Comparison of ENCODE assay signal across 9 cellular contexts in genomic region chr17:59362811-59363205, GRCh38. TPM values are rescaled to one million over a fixed set of nuclear protein-coding genes. Genes with fewer than 3 reads are reported as not detected.
DNase-seq lines count a peak whose midpoint lies in the region; ATAC-seq and TF ChIP-seq lines count a peak whose summit lies in the region.
"Had no signal": no experiment of that assay in that cellular context is flagged by ENCODE, and none has a peak within 500 bp of the region (broad histone marks: within the 10 kb centered on the region; RNA-seq: fewer than 3 reads in every experiment).

No MANE protein-coding gene starts in this region.

- peaks cover 30% of the 10 kb centered on the region for H3K79me2 ChIP-seq in SK-N-SH (ENCODE audit: insufficient read depth)

- H3K27ac Mint-ChIP-seq in activated B cell treated with CpG ODN at 0.5 μM for 24 hours: peak overlapping the region; percentile 87
- H3K27ac Mint-ChIP-seq in stimulated activated naive CD8-positive, alpha-beta T cell treated with anti-CD3 and anti-CD28 coated beads, Interleukin-15, amount 100 ng/mL, for 72 hours: peak overlapping the region in 1 of 2 donors; percentile 99

- CTCF ChIA-PET in SK-N-SH (lab: Yijun Ruan, JAX) (interaction anchor here (0.6 to 2.0 kb wide), 4 partner anchors 33 to 204 kb away, joined by 3 to 7 read pairs (median 5); no protein-coding TSS in a partner anchor), activated B cell treated with CpG ODN at 0.5 μM for 24 hours (lab: Charles Lee) (interaction anchor here (0.7 to 1.7 kb wide), 9 partner anchors 8 to 78 kb away, joined by 3 to 8 read pairs (median 3); no protein-coding TSS in a partner anchor)

- in situ Hi-C loops in GM13977 (cut with MboI; ENCODE audit: low pct_unique_long_range_greater_than_20kb, low sequenced_read_pairs, unreplicated experiment): no loop called here

- no peaks in the 10 kb centered on the region for H3K27me3 Mint-ChIP-seq in activated B cell treated with CpG ODN at 0.5 μM for 24 hours
- no peaks in the 10 kb centered on the region for H3K27me3 Mint-ChIP-seq in stimulated activated naive CD8-positive, alpha-beta T cell treated with anti-CD3 and anti-CD28 coated beads, Interleukin-15, amount 100 ng/mL, for 72 hours

- H3K36me3 Mint-ChIP-seq in activated B cell treated with CpG ODN at 0.5 μM for 24 hours (ENCODE audit: low read depth): peaks cover 8% of the 10 kb centered on the region

- intact Hi-C loops in activated B cell treated with CpG ODN at 0.5 μM for 24 hours (cut with micrococcal nuclease): loop anchor here (1.0 kb wide), 3 partner anchors 10 to 34 kb away; no protein-coding TSS in a partner anchor

- no peak overlapping the region for H2AFZ ChIP-seq in SK-N-SH (ENCODE audit: low read depth)

- H4K20me1 ChIP-seq in SK-N-SH (ENCODE audit: insufficient read depth): no peaks in the 10 kb centered on the region; the same call in 1 of the 2 replicates

- TF ChIP-seq POLR2A in gastroesophageal sphincter (IDR thresholded peaks at IDR 0.05): no peak

- TF ChIP-seq RAD21 in SK-N-SH (IDR thresholded peaks at IDR 0.05; ENCODE audit: low read length): no peak

- no peaks in the 10 kb centered on the region for H3K9me2 ChIP-seq in SK-N-SH

- H3K27me3 ChIP-seq in SK-N-SH (ENCODE audit: insufficient read depth) (no peaks in the 10 kb centered on the region), gastroesophageal sphincter (no peaks in the 10 kb centered on the region)

- POLR2A ChIA-PET in SK-N-SH (lab: Yijun Ruan, JAX) (no interaction called here), activated B cell treated with CpG ODN at 0.5 μM for 24 hours (lab: Charles Lee) (interaction anchor here (0.6 to 7.9 kb wide), 12 partner anchors 8 to 257 kb away, joined by 3 to 56 read pairs (median 4); partner anchors contain the start of gene YPEL2)

- H3K4me1 Mint-ChIP-seq in activated B cell treated with CpG ODN at 0.5 μM for 24 hours: peaks cover 85% of the 10 kb centered on the region
- peaks cover 99% of the 10 kb centered on the region for H3K4me1 Mint-ChIP-seq in stimulated activated naive CD8-positive, alpha-beta T cell treated with anti-CD3 and anti-CD28 coated beads, Interleukin-15, amount 100 ng/mL, for 72 hours

- H3K4me1 ChIP-seq in SK-N-SH (ENCODE audit: control insufficient read depth in 1 of 2, insufficient read depth in 2 of 2, low read depth in 1 of 2, low read length in 1 of 2) (peaks cover 42 to 52% of the 10 kb centered on the region in 2 experiments), gastroesophageal sphincter (peaks cover 22 to 100% (median 56%) of the 10 kb centered on the region in 3 donors)

- TF ChIP-seq EP300 in SK-N-SH (IDR thresholded peaks at IDR 0.05; ENCODE audit: borderline replicate concordance in 1 of 2, low read depth in 1 of 2, low read length in 1 of 2): no peak
- no peak for TF ChIP-seq EP300 in gastroesophageal sphincter (IDR thresholded peaks at IDR 0.05)

- H3K4me3 Mint-ChIP-seq in activated B cell treated with CpG ODN at 0.5 μM for 24 hours: peak overlapping the region; percentile 42
- H3K4me3 Mint-ChIP-seq in stimulated activated naive CD8-positive, alpha-beta T cell treated with anti-CD3 and anti-CD28 coated beads, Interleukin-15, amount 100 ng/mL, for 72 hours: peak overlapping the region; percentile 77 to 84

- no peak overlapping the region; a peak in 2 of 4 replicates for H3K4me3 ChIP-seq in SK-N-SH (ENCODE audit: low read depth in 2 of 2, low read length in 1 of 2)
- no peak overlapping the region for H3K4me3 ChIP-seq in gastroesophageal sphincter

- DNase-seq in SK-N-SH: no peak
- DNase-seq in activated B cell treated with CpG ODN at 0.5 μM for 24 hours: no peak
- no peak for DNase-seq in stimulated activated naive CD8-positive, alpha-beta T cell treated with anti-CD3 and anti-CD28 coated beads, Interleukin-15, amount 100 ng/mL, for 72 hours
- DNase-seq in germinal center (ENCODE audit: low spot score): no peak
- DNase-seq in GM13977 (ENCODE audit: low spot score): no peak
- DNase-seq in NCI-H1105 treated with DMSO at 0.1 percent for 48 hours (lab: John Stamatoyannopoulos, UW): no peak

- peak overlapping the region; percentile 74 for H3K4me2 ChIP-seq in SK-N-SH

- H3K9me3 Mint-ChIP-seq in activated B cell treated with CpG ODN at 0.5 μM for 24 hours: no peaks in the 10 kb centered on the region
- no peaks in the 10 kb centered on the region for H3K9me3 Mint-ChIP-seq in stimulated activated naive CD8-positive, alpha-beta T cell treated with anti-CD3 and anti-CD28 coated beads, Interleukin-15, amount 100 ng/mL, for 72 hours

- 76% methylated on average over 2 of the region's 2 CpGs for WGBS in SK-N-SH (ENCODE audit: low lambda C conversion rate)
- WGBS in gastroesophageal sphincter (ENCODE audit: low coverage in 1 of 2), 2 donors: 56% methylated on average over 2 of the region's 2 CpGs; no CpG with 5 or more reads in 1 of the 2 donors

- H3K9me3 ChIP-seq in SK-N-SH: no peaks in the 10 kb centered on the region
- H3K9me3 ChIP-seq in gastroesophageal sphincter: no peaks in the 10 kb centered on the region

- H3K9ac ChIP-seq in SK-N-SH: peak overlapping the region; percentile 38; the same call in 1 of the 2 replicates

- TF ChIP-seq CTCF in SK-N-SH (IDR thresholded peaks at IDR 0.05): no peak
- no peak for TF ChIP-seq CTCF in activated B cell treated with CpG ODN at 0.5 μM for 24 hours (IDR thresholded peaks at IDR 0.05)
- TF ChIP-seq CTCF in gastroesophageal sphincter (IDR thresholded peaks at IDR 0.05): no peak
- no peak for TF ChIP-seq CTCF in GM13977 (IDR thresholded peaks at IDR 0.05; ENCODE audit: extremely low read depth, insufficient read depth, missing control alignments)

- H3F3A ChIP-seq in SK-N-SH (replicated peaks; ENCODE audit: insufficient read depth): peaks cover 51% of the 10 kb centered on the region

- no peaks in the 10 kb centered on the region for H3K36me3 ChIP-seq in SK-N-SH (replicated peaks in 1 of 2; ENCODE audit: control insufficient read depth in 1 of 2, insufficient read depth in 2 of 2, low read length in 1 of 2)
- no peaks in the 10 kb centered on the region for H3K36me3 ChIP-seq in gastroesophageal sphincter

- H3K27ac ChIP-seq in SK-N-SH (ENCODE audit: low read depth in 2 of 2, low read length in 1 of 2) (peak overlapping the region; percentile 51 to 99), gastroesophageal sphincter (peak overlapping the region in 3 of 4 donors; percentile 65 to 69 (median 67))
- H3K27ac ChIP-seq: 22Rv1 had no signal

- ATAC-seq in SK-N-SH treated with all-trans-retinoic acid at 6 μM for 48 hours (no peak), activated B cell treated with CpG ODN at 0.5 μM for 24 hours (ENCODE audit: low read depth) (no peak), gastroesophageal sphincter (no peak)
- ATAC-seq in stimulated activated naive CD8-positive, alpha-beta T cell treated with anti-CD3 and anti-CD28 coated beads, Interleukin-15, amount 100 ng/mL, for 72 hours: no peak

TF ChIP-seq in SK-N-SH, 30 proteins besides CTCF, POLR2A, EP300 and RAD21 (continues in another document):
- TF ChIP-seq GABPA (IDR thresholded peaks at IDR 0.05; ENCODE audit: low read depth) (no peak), RFX5 (IDR thresholded peaks at IDR 0.05; ENCODE audit: low read length) (no peak)

TF ChIP-seq in SK-N-SH treated with all-trans-retinoic acid at 6 μM for 48 hours, 23 proteins besides CTCF, POLR2A, EP300 and RAD21:
- TF ChIP-seq, protein P1, sequence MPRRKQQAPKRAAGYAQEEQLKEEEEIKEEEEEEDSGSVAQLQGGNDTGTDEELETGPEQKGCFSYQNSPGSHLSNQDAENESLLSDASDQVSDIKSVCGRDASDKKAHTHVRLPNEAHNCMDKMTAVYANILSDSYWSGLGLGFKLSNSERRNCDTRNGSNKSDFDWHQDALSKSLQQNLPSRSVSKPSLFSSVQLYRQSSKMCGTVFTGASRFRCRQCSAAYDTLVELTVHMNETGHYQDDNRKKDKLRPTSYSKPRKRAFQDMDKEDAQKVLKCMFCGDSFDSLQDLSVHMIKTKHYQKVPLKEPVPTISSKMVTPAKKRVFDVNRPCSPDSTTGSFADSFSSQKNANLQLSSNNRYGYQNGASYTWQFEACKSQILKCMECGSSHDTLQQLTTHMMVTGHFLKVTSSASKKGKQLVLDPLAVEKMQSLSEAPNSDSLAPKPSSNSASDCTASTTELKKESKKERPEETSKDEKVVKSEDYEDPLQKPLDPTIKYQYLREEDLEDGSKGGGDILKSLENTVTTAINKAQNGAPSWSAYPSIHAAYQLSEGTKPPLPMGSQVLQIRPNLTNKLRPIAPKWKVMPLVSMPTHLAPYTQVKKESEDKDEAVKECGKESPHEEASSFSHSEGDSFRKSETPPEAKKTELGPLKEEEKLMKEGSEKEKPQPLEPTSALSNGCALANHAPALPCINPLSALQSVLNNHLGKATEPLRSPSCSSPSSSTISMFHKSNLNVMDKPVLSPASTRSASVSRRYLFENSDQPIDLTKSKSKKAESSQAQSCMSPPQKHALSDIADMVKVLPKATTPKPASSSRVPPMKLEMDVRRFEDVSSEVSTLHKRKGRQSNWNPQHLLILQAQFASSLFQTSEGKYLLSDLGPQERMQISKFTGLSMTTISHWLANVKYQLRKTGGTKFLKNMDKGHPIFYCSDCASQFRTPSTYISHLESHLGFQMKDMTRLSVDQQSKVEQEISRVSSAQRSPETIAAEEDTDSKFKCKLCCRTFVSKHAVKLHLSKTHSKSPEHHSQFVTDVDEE (CRISPR knock-in tag; IDR thresholded peaks at IDR 0.05): no peak
- TF ChIP-seq SNAI2 (CRISPR knock-in tag; IDR thresholded peaks at IDR 0.05) (no peak), GLIS3 (CRISPR knock-in tag; IDR thresholded peaks at IDR 0.05) (no peak)

RNA-seq across cellular contexts. Expression of gene YPEL2, which starts 31.4 kb away (rescaled TPM):
- polyA plus RNA-seq in SK-N-SH (2012; rRNA removed): 3.2 and 5.5 TPM in 2 replicates
- 4.7 and 5.4 TPM in 2 replicates for polyA plus RNA-seq in SK-N-SH (2012; cell fraction: cytosol; rRNA removed)
- 5.5 and 10.2 TPM in 2 replicates for polyA plus RNA-seq in SK-N-SH (2012; cell fraction: nucleus; rRNA removed)
- total RNA-seq in activated B cell treated with CpG ODN at 0.5 μM for 24 hours (18.3 and 19.5 TPM in 2 replicates), gastroesophageal sphincter (10 to 100 TPM; 35.5 to 47.1 (median 40.6) TPM)
